ENCODE assay signal across 17 cellular contexts in genomic region chr5:139182528-139183296, GRCh38. TPM values are rescaled to one million over a fixed set of nuclear protein-coding genes. Genes with fewer than 3 reads are reported as not detected.
DNase-seq lines count a peak whose midpoint lies in the region; ATAC-seq and TF ChIP-seq lines count a peak whose summit lies in the region.
"Had no signal": no experiment of that assay in that cellular context is flagged by ENCODE, and none has a peak within 500 bp of the region (broad histone marks: within the 10 kb centered on the region; RNA-seq: fewer than 3 reads in every experiment).

No MANE protein-coding gene starts in this region.

- TF ChIP-seq POLR2A in suprapubic skin (IDR thresholded peaks at IDR 0.05) = no peak

- H3K9ac ChIP-seq in KMS-11 (no peak overlapping the region), mammary epithelial cell (ENCODE audit: insufficient read depth, low read length) (no peak overlapping the region)

- dilution Hi-C loops in mammary epithelial cell (cut with HindIII; ENCODE audit: low sequenced_read_pairs) = no loop called here

- no peak overlapping the region for H3K27ac Mint-ChIP-seq in stimulated activated naive B cell treated with anti-CD40 and anti-IgM and Interleukin-4, amounts not matched to agents 10 μg/mL and 1 μg/mL and 100 μg/mL, for 72 hours
- H3K27ac Mint-ChIP-seq: T-cell had no signal

- TF ChIP-seq EP300 in suprapubic skin (IDR thresholded peaks at IDR 0.05) = no peak

- H3K4me3 ChIP-seq in KMS-11 (IDR thresholded peaks at IDR 0.05; ENCODE audit: insufficient read depth, low read depth, low read length) (no peak overlapping the region), mammary epithelial cell (replicated peaks in 1 of 3; ENCODE audit: insufficient read depth in 1 of 3, low read depth in 2 of 3, low read length in 3 of 3) (no peak overlapping the region), suprapubic skin (no peak overlapping the region)
- H3K4me3 ChIP-seq: left lung, ovary had no signal

- intact Hi-C loops in mammary epithelial cell (cut with micrococcal nuclease) = no loop called here

- TF ChIP-seq CTCF in KMS-11 (conservative IDR thresholded peaks at IDR 0.05; ENCODE audit: low read depth, low read length) = no peak
- TF ChIP-seq CTCF in mammary epithelial cell (conservative IDR thresholded peaks at IDR 0.05 in 1 of 2, IDR thresholded peaks at IDR 0.05 in 1 of 2; ENCODE audit: extremely low read depth in 1 of 2, insufficient read depth in 1 of 2, low read depth in 1 of 2, low read length in 2 of 2) = no peak
- TF ChIP-seq CTCF in suprapubic skin (IDR thresholded peaks at IDR 0.05) = no peak

- H3K4me1 ChIP-seq in KMS-11 (ENCODE audit: low read depth, poor library complexity, severe bottlenecking) = peaks cover 91% of the 10 kb centered on the region
- H3K4me1 ChIP-seq in mammary epithelial cell (ENCODE audit: insufficient read depth, low read length) = peaks cover 34% of the 10 kb centered on the region
- H3K4me1 ChIP-seq in suprapubic skin = peaks cover 47% of the 10 kb centered on the region

- H3K36me3 ChIP-seq in KMS-11 (ENCODE audit: insufficient read depth) = no peaks in the 10 kb centered on the region
- H3K36me3 ChIP-seq in mammary epithelial cell (ENCODE audit: insufficient read depth, low read length) = no peaks in the 10 kb centered on the region
- H3K36me3 ChIP-seq in suprapubic skin = no peaks in the 10 kb centered on the region
- H3K36me3 ChIP-seq: left lung, ovary had no signal

- H3K4me3 Mint-ChIP-seq in stimulated activated naive B cell treated with anti-CD40 and anti-IgM and Interleukin-4, amounts not matched to agents 10 μg/mL and 1 μg/mL and 100 μg/mL, for 72 hours = peak overlapping the region in 1 of 2 donors; percentile 29
- H3K4me3 Mint-ChIP-seq: T-cell had no signal

- H3K4me2 ChIP-seq in KMS-11 (peak overlapping the region; percentile 72), mammary epithelial cell (ENCODE audit: insufficient read depth, low read depth, low read length) (peak overlapping the region; percentile 47)

- H3K9me3 Mint-ChIP-seq in stimulated activated naive B cell treated with anti-CD40 and anti-IgM and Interleukin-4, amounts not matched to agents 10 μg/mL and 1 μg/mL and 100 μg/mL, for 72 hours = no peaks in the 10 kb centered on the region
- H3K9me3 Mint-ChIP-seq: T-cell had no signal

- H3K79me2 ChIP-seq in KMS-11 (ENCODE audit: insufficient read depth, low read depth) (peaks cover 11% of the 10 kb centered on the region; the same call in 1 of the 2 replicates), mammary epithelial cell (ENCODE audit: insufficient read depth, low read length) (peaks cover 47% of the 10 kb centered on the region)

- no TSS peak for BruUV-seq in mammary epithelial cell (replicated peaks; lab: Mats Ljungman, UMichigan)

- H2AFZ ChIP-seq in KMS-11 (ENCODE audit: low read depth) = no peak overlapping the region
- no peak overlapping the region for H2AFZ ChIP-seq in mammary epithelial cell (ENCODE audit: low read depth, low read length)

- H3K27me3 ChIP-seq in KMS-11 (ENCODE audit: insufficient read depth, low read depth) (no peaks in the 10 kb centered on the region), mammary epithelial cell (ENCODE audit: insufficient read depth, low read length) (no peaks in the 10 kb centered on the region), suprapubic skin (no peaks in the 10 kb centered on the region)
- H3K27me3 ChIP-seq: left lung, ovary had no signal

- in situ Hi-C loops in mammary epithelial cell (cut with MboI; ENCODE audit: low sequenced_read_pairs in 2 of 2) = no loop called here

- H3K9me3 ChIP-seq in mammary epithelial cell (replicated peaks; ENCODE audit: insufficient read depth, low read length) (no peaks in the 10 kb centered on the region), suprapubic skin (no peaks in the 10 kb centered on the region)
- H3K9me3 ChIP-seq: left lung, ovary had no signal

- H4K20me1 ChIP-seq in KMS-11 (ENCODE audit: insufficient read depth) (no peaks in the 10 kb centered on the region), mammary epithelial cell (ENCODE audit: insufficient read depth, low read length) (no peaks in the 10 kb centered on the region)

- DNase-seq in mammary epithelial cell (no peak), NCI-H2107 treated with DMSO at 0.1 percent for 48 hours (lab: John Stamatoyannopoulos, UW; ENCODE audit: unreplicated experiment) (no peak), suprapubic skin (ENCODE audit: low spot score in 2 of 2) (no peak), NCI-H2081 (lab: John Stamatoyannopoulos, UW) (no peak)
- peak; percentile 8 for DNase-seq in stimulated activated naive B cell treated with anti-CD40 and anti-IgM and Interleukin-4, amounts not matched to agents 10 μg/mL and 1 μg/mL and 100 μg/mL, for 72 hours
- DNase-seq: activated CD4-positive, alpha-beta T cell treated with anti-CD3 and anti-CD28 coated beads, Interleukin-2, amount 50 U/mL, for 4 hours; activated naive CD4-positive, alpha-beta T cell treated with anti-CD3 and anti-CD28 coated beads, Interleukin-2, amount 50 U/mL, for 16 hours; cortex of kidney; left lung; NCI-H1105 treated with DMSO at 0.1 percent for 48 hours; NCI-H774; stimulated activated CD4-positive, alpha-beta T cell treated with anti-CD3 and anti-CD28 coated beads, Interleukin-2, amount 100 ng/mL, for 48 hours; T-cell had no signal

- peaks cover 13 to 18% of the 10 kb centered on the region in 2 donors for H3K36me3 Mint-ChIP-seq in stimulated activated naive B cell treated with anti-CD40 and anti-IgM and Interleukin-4, amounts not matched to agents 10 μg/mL and 1 μg/mL and 100 μg/mL, for 72 hours

- WGBS in mammary epithelial cell (ENCODE audit: low coverage, missing lambda C conversion rate) = 50% methylated on average over 4 of the region's 4 CpGs
- 93% methylated on average over 4 of the region's 4 CpGs for WGBS in suprapubic skin

- peaks cover 54 to 78% of the 10 kb centered on the region in 2 donors for H3K4me1 Mint-ChIP-seq in stimulated activated naive B cell treated with anti-CD40 and anti-IgM and Interleukin-4, amounts not matched to agents 10 μg/mL and 1 μg/mL and 100 μg/mL, for 72 hours

- no peaks in the 10 kb centered on the region for H3K27me3 Mint-ChIP-seq in stimulated activated naive B cell treated with anti-CD40 and anti-IgM and Interleukin-4, amounts not matched to agents 10 μg/mL and 1 μg/mL and 100 μg/mL, for 72 hours
- H3K27me3 Mint-ChIP-seq: T-cell had no signal

- ATAC-seq in GM18868 (IDR thresholded peaks at IDR 0.05; ENCODE audit: unreplicated experiment) = peak; percentile 47
- ATAC-seq in stimulated activated naive B cell treated with anti-CD40 and anti-IgM and Interleukin-4, amounts not matched to agents 10 μg/mL and 1 μg/mL and 100 μg/mL, for 72 hours (replicated peaks) = peak; percentile 51 to 58
- ATAC-seq: T-cell had no signal

- H3K27ac ChIP-seq in KMS-11 (peak overlapping the region; percentile 42; the same call in 1 of the 2 replicates), mammary epithelial cell (ENCODE audit: insufficient read depth, low read depth, low read length) (no peak overlapping the region), suprapubic skin (no peak overlapping the region)
- H3K27ac ChIP-seq: C4-2B had no signal

- CTCF ChIA-PET in mammary epithelial cell (lab: Charles Lee; ENCODE audit: low non-redundant PET) = interaction anchor here (0.5 kb wide), 1 partner anchor 74 kb away, joined by 3 read pairs; no protein-coding TSS in a partner anchor

RNA-seq across cellular contexts. Expression of gene SIL1, which starts 15.5 kb away (rescaled TPM):
- 10 to 100 TPM; 35.8 to 52.4 TPM for total RNA-seq in mammary epithelial cell
- polyA plus RNA-seq in mammary epithelial cell = 40.8 TPM
- polyA minus RNA-seq in mammary epithelial cell = 15.6 TPM
- 10 to 100 TPM; 38.5 to 54.6 (median 41.7) TPM for total RNA-seq in suprapubic skin
